9 cellular contexts compared by ENCODE assay signal in the genomic region with DNA sequence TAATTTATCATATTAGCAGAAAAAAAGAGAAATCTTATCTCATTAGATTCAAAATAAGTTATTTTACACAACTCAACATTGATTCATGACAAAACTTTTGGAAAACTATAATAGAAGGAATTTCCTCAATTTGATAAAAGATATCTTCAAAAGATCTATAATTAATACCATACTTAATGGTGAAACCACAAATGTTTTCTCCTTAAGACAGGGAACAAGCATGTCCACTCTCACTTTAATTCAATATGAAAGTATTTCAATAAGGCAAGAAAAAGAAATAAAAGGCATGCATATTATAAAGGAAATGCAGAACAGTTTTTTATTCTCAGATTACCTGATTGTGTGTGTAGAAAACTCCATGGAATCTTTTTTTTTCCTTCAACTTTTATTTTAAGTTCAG. TPM values are rescaled to one million over a fixed set of nuclear protein-coding genes. Genes with fewer than 3 reads are reported as not detected.
"Had no signal": no experiment of that assay in that cellular context is flagged by ENCODE, and none has a peak within 500 bp of the region (broad histone marks: within the 10 kb centered on the region; RNA-seq: fewer than 3 reads in every experiment).

No MANE protein-coding gene starts in this region.

- H3K27ac Mint-ChIP-seq: HFFc6 had no signal

- H3K4me3 Mint-ChIP-seq: HFFc6 had no signal

- DNase-seq: GM23248, GOT3, H7, HFFc6, IMR-90 had no signal

- FAIRE-seq: K562 had no signal

- ATAC-seq: HCT116, K562 had no signal

RNA-seq across cellular contexts. Expression of a gene that starts 23.6 kb away (rescaled TPM):
- total RNA-seq: GM23248, H4, H7, HFFc6, HT1080, K562 had no signal
